In genomic region chr2:233328922-233329321, GRCh38 we compare ENCODE assay signal across 22 cellular contexts. TPM values are rescaled to one million over a fixed set of nuclear protein-coding genes. Genes with fewer than 3 reads are reported as not detected.
"Had no signal": no experiment of that assay in that cellular context is flagged by ENCODE, and none has a peak within 500 bp of the region (broad histone marks: within the 10 kb centered on the region; RNA-seq: fewer than 3 reads in every experiment).

No MANE protein-coding gene starts in this region.

- ATAC-seq: activated T-cell treated with anti-CD3 and anti-CD28 coated beads, Interleukin-2, amount 50 U/mL, for 72 hours; psoas muscle; T-cell had no signal

- H3K27me3 ChIP-seq: adrenal gland, breast epithelium, ovary, testis had no signal

- H3K4me2 ChIP-seq: neural progenitor cell had no signal

- H3K9me3 ChIP-seq: adrenal gland, breast epithelium, ovary, psoas muscle, testis had no signal

- H3K27me3 Mint-ChIP-seq: activated CD4-positive, alpha-beta T cell treated with anti-CD3 and anti-CD28 coated beads, Interleukin-2, amount 10 ng/mL, durations not matched to agents 24 days and 14 days; activated naive CD4-positive, alpha-beta T cell treated with anti-CD3 and anti-CD28 coated beads, Interleukin-2, amount 50 U/mL, for 24 hours; T-cell had no signal

- H3K4me3 Mint-ChIP-seq: activated CD4-positive, alpha-beta T cell treated with anti-CD3 and anti-CD28 coated beads, Interleukin-2, amount 10 ng/mL, durations not matched to agents 24 days and 14 days; activated naive CD4-positive, alpha-beta T cell treated with anti-CD3 and anti-CD28 coated beads, Interleukin-2, amount 50 U/mL, for 24 hours; activated T-cell treated with anti-CD3 and anti-CD28 coated beads, Interleukin-2, amount 50 U/mL, for 72 hours; neural progenitor cell; T-cell; type B pancreatic cell had no signal

- H3K36me3 ChIP-seq: adrenal gland, breast epithelium, neural progenitor cell, ovary had no signal

- H3K27ac ChIP-seq: adrenal gland, breast epithelium, neural progenitor cell, ovary, psoas muscle, testis had no signal

- H3K9ac ChIP-seq: neural progenitor cell had no signal

- H3K4me1 ChIP-seq: breast epithelium, neural progenitor cell, psoas muscle, testis had no signal

- H3K9me3 Mint-ChIP-seq: activated naive CD4-positive, alpha-beta T cell treated with anti-CD3 and anti-CD28 coated beads, Interleukin-2, amount 50 U/mL, for 24 hours; neural progenitor cell; T-cell; type B pancreatic cell had no signal

- H3K27ac Mint-ChIP-seq: activated CD4-positive, alpha-beta T cell treated with anti-CD3 and anti-CD28 coated beads, Interleukin-2, amount 10 ng/mL, durations not matched to agents 24 days and 14 days; activated naive CD4-positive, alpha-beta T cell treated with anti-CD3 and anti-CD28 coated beads, Interleukin-2, amount 50 U/mL, for 24 hours; activated T-cell treated with anti-CD3 and anti-CD28 coated beads, Interleukin-2, amount 50 U/mL, for 72 hours; neural progenitor cell; type B pancreatic cell had no signal

- H3K4me3 ChIP-seq: adrenal gland, breast epithelium, neural progenitor cell, ovary, psoas muscle, smooth muscle cell, testis had no signal

- DNase-seq: activated CD4-positive, alpha-beta T cell treated with anti-CD3 and anti-CD28 coated beads, Interleukin-2, amount 10 ng/mL, durations not matched to agents 24 days and 14 days; activated gamma-delta T cell; activated T-cell treated with anti-CD3 and anti-CD28 coated beads, Interleukin-2, amount 50 U/mL, for 72 hours; adrenal gland; foreskin fibroblast; ovary; psoas muscle; right cardiac atrium; stimulated activated CD4-positive, alpha-beta T cell treated with anti-CD3 and anti-CD28 coated beads, Interleukin-4, amount 100 ng/mL, for 1 hour; T-cell; T-helper 9 cell; testis had no signal

- H3K36me3 Mint-ChIP-seq: activated naive CD4-positive, alpha-beta T cell treated with anti-CD3 and anti-CD28 coated beads, Interleukin-2, amount 50 U/mL, for 24 hours; neural progenitor cell; T-cell; type B pancreatic cell had no signal

RNA-seq across cellular contexts. Expression of gene SAG, which starts 21.3 kb away (rescaled TPM):
- total RNA-seq: activated CD4-positive, alpha-beta T cell treated with anti-CD3 and anti-CD28 coated beads, Interleukin-2, amount 10 ng/mL, durations not matched to agents 24 days and 14 days; adrenal gland; astrocyte; breast epithelium; cerebellum; glomerular endothelial cell; lower leg skin; mesenteric fat pad; ovary; psoas muscle; right cardiac atrium; smooth muscle cell had no signal
- polyA plus RNA-seq: ovary, psoas muscle, right cardiac atrium, smooth muscle cell had no signal
